In genomic region chr9:131591845-131592208, GRCh38 we compare ENCODE assay signal across 15 cellular contexts. TPM values are rescaled to one million over a fixed set of nuclear protein-coding genes. Genes with fewer than 3 reads are reported as not detected.
DNase-seq lines count a peak whose midpoint lies in the region; ATAC-seq, FAIRE-seq and TF ChIP-seq lines count a peak whose summit lies in the region.
"Had no signal": no experiment of that assay in that cellular context is flagged by ENCODE, and none has a peak within 500 bp of the region (broad histone marks: within the 10 kb centered on the region; RNA-seq: fewer than 3 reads in every experiment).

No MANE protein-coding gene starts in this region.

- H3K4me2 ChIP-seq in HepG2 (ENCODE audit: low read depth, low read length): no peak overlapping the region
- no peak overlapping the region for H3K4me2 ChIP-seq in PC-9

- peak overlapping the region; percentile 25 for H3K27ac Mint-ChIP-seq in activated CD4-positive, alpha-beta memory T cell treated with anti-CD3 and anti-CD28 coated beads, Interleukin-2, amount 10 ng/mL, durations not matched to agents 7 days and 5 days
- H3K27ac Mint-ChIP-seq in memory B cell: peak overlapping the region; percentile 87

- H3K4me1 Mint-ChIP-seq in activated CD4-positive, alpha-beta memory T cell treated with anti-CD3 and anti-CD28 coated beads, Interleukin-2, amount 10 ng/mL, durations not matched to agents 7 days and 5 days: peaks cover 38% of the 10 kb centered on the region
- peaks cover 13% of the 10 kb centered on the region for H3K4me1 Mint-ChIP-seq in memory B cell

- peaks cover 14% of the 10 kb centered on the region for H3K4me1 ChIP-seq in HepG2 (ENCODE audit: insufficient read depth, low read length)
- no peaks in the 10 kb centered on the region for H3K4me1 ChIP-seq in right lobe of liver
- H3K4me1 ChIP-seq in PC-9 (replicated peaks; ENCODE audit: insufficient read depth): peaks cover 10% of the 10 kb centered on the region
- H3K4me1 ChIP-seq: body of pancreas had no signal

- CTCF ChIA-PET in HepG2 (lab: Yijun Ruan, JAX; ENCODE audit: low intra/inter-chr PET ratio, low total read pairs) (interaction anchor here (1.3 to 5.7 kb wide), 4 partner anchors 10 to 156 kb away, joined by 4 to 185 read pairs (median 18); partner anchors contain the start of gene RAPGEF1), PC-9 (lab: Charles Lee) (interaction anchor here (0.6 to 0.9 kb wide), 5 partner anchors 17 to 164 kb away, joined by 3 to 5 read pairs (median 3); partner anchors contain the start of gene RAPGEF1)
- CTCF ChIA-PET in activated CD4-positive, alpha-beta memory T cell treated with anti-CD3 and anti-CD28 coated beads, Interleukin-2, amount 10 ng/mL, durations not matched to agents 7 days and 5 days (lab: Charles Lee): interaction anchor here (0.7 to 4.2 kb wide), 16 partner anchors 13 to 242 kb away, joined by 3 to 77 read pairs (median 4); partner anchors contain the start of gene RAPGEF1

- DNase-seq in HepG2 (ENCODE audit: low spot score) (no peak), right lobe of liver (no peak), memory B cell (ENCODE audit: low spot score in 2 of 2) (no peak), PC-9 (no peak), NCI-H748 treated with DMSO at 0.1 percent for 48 hours (lab: John Stamatoyannopoulos, UW) (no peak), urothelium cell line (ENCODE audit: low spot score) (no peak)
- no peak for DNase-seq in activated CD4-positive, alpha-beta memory T cell treated with anti-CD3 and anti-CD28 coated beads, Interleukin-2, amount 10 ng/mL, durations not matched to agents 7 days and 5 days
- DNase-seq: NCI-H1048 had no signal

- in situ Hi-C loops in HepG2 (cut with HindIII; ENCODE audit: extremely low pct_ligation_motif_present, low pct_unique_long_range_greater_than_20kb): loop anchor here (5.0 to 25.0 kb wide), 2 partner anchors 150 to 645 kb away; partner anchors contain the start of gene RAPGEF1

- POLR2A ChIA-PET in HepG2 (lab: Yijun Ruan, JAX) (interaction anchor here (0.9 to 1.2 kb wide), 3 partner anchors 10 to 147 kb away, joined by 3 to 5 read pairs (median 4); no protein-coding TSS in a partner anchor), PC-9 (lab: Charles Lee; ENCODE audit: unreplicated experiment) (interaction anchor here (0.6 kb wide), 2 partner anchors 147 to 219 kb away, joined by 3 read pairs; no protein-coding TSS in a partner anchor)
- POLR2A ChIA-PET in activated CD4-positive, alpha-beta memory T cell treated with anti-CD3 and anti-CD28 coated beads, Interleukin-2, amount 10 ng/mL, durations not matched to agents 7 days and 5 days (lab: Charles Lee): interaction anchor here (0.7 to 2.5 kb wide), 11 partner anchors 10 to 153 kb away, joined by 3 to 13 read pairs (median 4); partner anchors contain the start of gene RAPGEF1

- TF ChIP-seq CTCF in HepG2 (CRISPR knock-in tag; IDR thresholded peaks at IDR 0.05): no peak
- TF ChIP-seq CTCF in right lobe of liver (IDR thresholded peaks at IDR 0.05): no peak
- no peak for TF ChIP-seq CTCF in PC-9 (conservative IDR thresholded peaks at IDR 0.05)

- no peak for TF ChIP-seq RAD21 in HepG2 (CRISPR knock-in tag; IDR thresholded peaks at IDR 0.05)

- H3K27me3 Mint-ChIP-seq in activated CD4-positive, alpha-beta memory T cell treated with anti-CD3 and anti-CD28 coated beads, Interleukin-2, amount 10 ng/mL, durations not matched to agents 7 days and 5 days: no peaks in the 10 kb centered on the region
- no peaks in the 10 kb centered on the region for H3K27me3 Mint-ChIP-seq in memory B cell
- H3K27me3 Mint-ChIP-seq: stimulated activated naive CD8-positive, alpha-beta T cell treated with anti-CD3 and anti-CD28 coated beads, Interleukin-15, amount 100 ng/mL, for 72 hours had no signal

- H3K9me3 ChIP-seq in HepG2 (ENCODE audit: low read length): no peaks in the 10 kb centered on the region
- no peaks in the 10 kb centered on the region for H3K9me3 ChIP-seq in right lobe of liver
- H3K9me3 ChIP-seq in PC-9 (ENCODE audit: insufficient read depth, low read depth): no peaks in the 10 kb centered on the region
- H3K9me3 ChIP-seq: body of pancreas had no signal

- no peaks in the 10 kb centered on the region for H4K20me1 ChIP-seq in HepG2 (ENCODE audit: insufficient read depth, low read length)
- no peaks in the 10 kb centered on the region for H4K20me1 ChIP-seq in PC-9 (ENCODE audit: insufficient read depth)

- H3K4me3 ChIP-seq in HepG2 (replicated peaks in 1 of 3; ENCODE audit: insufficient read depth in 1 of 3, low read depth in 2 of 3, low read length in 3 of 3) (no peak overlapping the region), right lobe of liver (no peak overlapping the region), PC-9 (no peak overlapping the region)
- H3K4me3 ChIP-seq: body of pancreas had no signal

- H3K27me3 ChIP-seq in HepG2 (ENCODE audit: control insufficient read depth in 1 of 2, insufficient read depth in 2 of 2, low read length in 2 of 2) (no peaks in the 10 kb centered on the region), right lobe of liver (no peaks in the 10 kb centered on the region), PC-9 (ENCODE audit: insufficient read depth, low read depth) (no peaks in the 10 kb centered on the region)
- H3K27me3 ChIP-seq: body of pancreas had no signal

- H2AFZ ChIP-seq in HepG2 (ENCODE audit: low read length) (no peak overlapping the region), PC-9 (no peak overlapping the region)

- H3K79me2 ChIP-seq in HepG2 (ENCODE audit: insufficient read depth, low read length) (no peaks in the 10 kb centered on the region), PC-9 (ENCODE audit: low read depth) (no peaks in the 10 kb centered on the region)

- no peak overlapping the region for H3K9ac ChIP-seq in HepG2 (ENCODE audit: insufficient read depth, low read depth, low read length)

- H3F3A ChIP-seq in PC-9 (ENCODE audit: insufficient read depth, low read depth): no peaks in the 10 kb centered on the region

- no peak overlapping the region for H3K4me3 Mint-ChIP-seq in activated CD4-positive, alpha-beta memory T cell treated with anti-CD3 and anti-CD28 coated beads, Interleukin-2, amount 10 ng/mL, durations not matched to agents 7 days and 5 days
- no peak overlapping the region for H3K4me3 Mint-ChIP-seq in memory B cell
- H3K4me3 Mint-ChIP-seq: stimulated activated naive CD8-positive, alpha-beta T cell treated with anti-CD3 and anti-CD28 coated beads, Interleukin-15, amount 100 ng/mL, for 72 hours had no signal

- H3K9me3 Mint-ChIP-seq in activated CD4-positive, alpha-beta memory T cell treated with anti-CD3 and anti-CD28 coated beads, Interleukin-2, amount 10 ng/mL, durations not matched to agents 7 days and 5 days: no peaks in the 10 kb centered on the region
- no peaks in the 10 kb centered on the region for H3K9me3 Mint-ChIP-seq in memory B cell
- H3K9me3 Mint-ChIP-seq: stimulated activated naive CD8-positive, alpha-beta T cell treated with anti-CD3 and anti-CD28 coated beads, Interleukin-15, amount 100 ng/mL, for 72 hours had no signal

- no peak for TF ChIP-seq POLR2A in HepG2 (IDR thresholded peaks at IDR 0.05; ENCODE audit: insufficient read depth in 1 of 2, low read depth in 2 of 2, low read length in 2 of 2)
- TF ChIP-seq POLR2A in right lobe of liver (IDR thresholded peaks at IDR 0.05): no peak

- ATAC-seq in HepG2 (no peak), right lobe of liver (no peak), memory B cell (ENCODE audit: low read depth) (no peak), GM21367 (IDR thresholded peaks at IDR 0.05; ENCODE audit: unreplicated experiment) (no peak)

- intact Hi-C loops in HepG2 (cut with micrococcal nuclease; ENCODE audit: unreplicated experiment): loop anchor here (1.0 kb wide), 1 partner anchor 155 kb away; no protein-coding TSS in a partner anchor
- intact Hi-C loops in right lobe of liver (cut with DNase I): loop anchor here (2.0 to 5.0 kb wide), 2 partner anchors 145 to 149 kb away; partner anchors contain the start of gene RAPGEF1 (in 1 of the 2)
- intact Hi-C loops in PC-9 (cut with micrococcal nuclease; ENCODE audit: unreplicated experiment): loop anchor here (1.0 to 5.0 kb wide), 2 partner anchors 45 to 147 kb away; no protein-coding TSS in a partner anchor

- no TSS peak for BruUV-seq in HepG2 (replicated peaks; lab: Mats Ljungman, UMichigan)
- BruUV-seq in PC-9 (replicated peaks; lab: Mats Ljungman, UMichigan): no TSS peak

- TF ChIP-seq EP300 in HepG2 (IDR thresholded peaks at IDR 0.05; ENCODE audit: low read depth in 2 of 2, low read length in 2 of 2) (no peak), HepG2 (CRISPR knock-in tag; IDR thresholded peaks at IDR 0.05; ENCODE audit: borderline replicate concordance) (no peak)

- H3K9me2 ChIP-seq in PC-9 (ENCODE audit: insufficient read depth): no peaks in the 10 kb centered on the region

- FAIRE-seq in HepG2 (lab: Jason Lieb, UNC) (no peak), urothelium cell line (lab: Jason Lieb, UNC) (no peak)

- peaks cover 19 to 45% of the 10 kb centered on the region in 2 experiments; a peak in 4 of 5 replicates for H3K36me3 ChIP-seq in HepG2 (replicated peaks in 1 of 2; ENCODE audit: control insufficient read depth in 1 of 2, insufficient read depth in 2 of 2, low read length in 2 of 2)
- H3K36me3 ChIP-seq in right lobe of liver: peaks cover 0 to 44% (median 8%) of the 10 kb centered on the region in 4 donors
- H3K36me3 ChIP-seq in PC-9 (ENCODE audit: low read depth): no peaks in the 10 kb centered on the region

- 68% methylated on average over 6 of the region's 6 CpGs for WGBS in HepG2 (ENCODE audit: low lambda C conversion rate)
- WGBS in right lobe of liver (ENCODE audit: insufficient coverage, low coverage, low lambda C conversion rate, missing lambda C conversion rate): 42% methylated on average over 2 of the region's 6 CpGs

- H3K27ac ChIP-seq in HepG2 (ENCODE audit: extremely low read length, insufficient read depth, low read length) (no peak overlapping the region), right lobe of liver (no peak overlapping the region), PC-9 (no peak overlapping the region)
- H3K27ac ChIP-seq: body of pancreas had no signal

- H3K36me3 Mint-ChIP-seq in activated CD4-positive, alpha-beta memory T cell treated with anti-CD3 and anti-CD28 coated beads, Interleukin-2, amount 10 ng/mL, durations not matched to agents 7 days and 5 days (ENCODE audit: low read depth): peaks cover 55% of the 10 kb centered on the region
- H3K36me3 Mint-ChIP-seq in memory B cell: peaks cover 35% of the 10 kb centered on the region

RNA-seq across cellular contexts. Expression of gene PRRT1B, which starts 46.5 kb away (rescaled TPM):
- total RNA-seq in HepG2 (2016; rRNA removed; fragmentation: Illumina TruSeq; extraction: Trizol): not detected in 2 replicates
- not detected in 2 replicates for total RNA-seq in HepG2 (2016; cell fraction: cytosol; rRNA removed; fragmentation: Illumina TruSeq; extraction: Trizol; ENCODE audit: low read depth)
- total RNA-seq in HepG2 (2016; cell fraction: insoluble cytoplasmic fraction; rRNA removed; fragmentation: Illumina TruSeq; extraction: Trizol): not detected in 2 replicates
- not detected in 2 replicates for total RNA-seq in HepG2 (2016; cell fraction: membrane; rRNA removed; fragmentation: Illumina TruSeq; extraction: Trizol)
- not detected in 2 replicates for total RNA-seq in HepG2 (2016; cell fraction: nucleus; rRNA removed; fragmentation: Illumina TruSeq; extraction: Trizol)
- polyA plus RNA-seq in HepG2 (2011; rRNA removed): not detected in 2 replicates
- polyA plus RNA-seq in HepG2 (2011; cell fraction: cytosol; rRNA removed): not detected in 2 replicates
- polyA plus RNA-seq in HepG2 (2011; cell fraction: nucleus; rRNA removed): not detected in 2 replicates
- polyA plus RNA-seq in HepG2 (2012): not detected in 2 replicates
- polyA plus RNA-seq in HepG2 (2016; cell fraction: cytosol; fragmentation: Illumina TruSeq; extraction: Trizol; ENCODE audit: low read depth): not detected in 2 replicates
- not detected in 2 replicates for polyA plus RNA-seq in HepG2 (2016; cell fraction: insoluble cytoplasmic fraction; fragmentation: Illumina TruSeq; extraction: Trizol; ENCODE audit: low read depth)
- polyA plus RNA-seq in HepG2 (2016; cell fraction: membrane; fragmentation: Illumina TruSeq; extraction: Trizol; ENCODE audit: low read depth): not detected in 2 replicates
- polyA plus RNA-seq in HepG2 (2016; cell fraction: nucleus; fragmentation: Illumina TruSeq; extraction: Trizol; ENCODE audit: insufficient read depth, low read depth): not detected in 2 replicates
- not detected in 2 replicates for polyA minus RNA-seq in HepG2 (2011; rRNA and poly(A)+ RNA removed; ENCODE audit: low replicate concordance)
- polyA minus RNA-seq in HepG2 (2011; cell fraction: cytosol; rRNA and poly(A)+ RNA removed): not detected in 2 replicates
- polyA minus RNA-seq in HepG2 (2011; cell fraction: nucleus; rRNA and poly(A)+ RNA removed): not detected in 2 replicates
- total RNA-seq in right lobe of liver: 1 to 10 TPM in 4 of 6 experiments, under 1 TPM in 2; 0.25 to 7.3 (median 2.4) TPM
- total RNA-seq in activated CD4-positive, alpha-beta memory T cell treated with anti-CD3 and anti-CD28 coated beads, Interleukin-2, amount 10 ng/mL, durations not matched to agents 7 days and 5 days: not detected
- total RNA-seq in PC-9 (2021): not detected in 2 replicates
- total RNA-seq: fibroblast of lung; omental fat pad; Right ventricle myocardium inferior; T-helper 2 cell treated with Interferon-gamma antibody and Interleukin-4, amounts not matched to agents 100 ng/mL and 5 ng/mL, for 36 hours had no signal
- polyA plus RNA-seq: fibroblast of lung had no signal
